9 cellular contexts compared by ENCODE assay signal in the genomic region with DNA sequence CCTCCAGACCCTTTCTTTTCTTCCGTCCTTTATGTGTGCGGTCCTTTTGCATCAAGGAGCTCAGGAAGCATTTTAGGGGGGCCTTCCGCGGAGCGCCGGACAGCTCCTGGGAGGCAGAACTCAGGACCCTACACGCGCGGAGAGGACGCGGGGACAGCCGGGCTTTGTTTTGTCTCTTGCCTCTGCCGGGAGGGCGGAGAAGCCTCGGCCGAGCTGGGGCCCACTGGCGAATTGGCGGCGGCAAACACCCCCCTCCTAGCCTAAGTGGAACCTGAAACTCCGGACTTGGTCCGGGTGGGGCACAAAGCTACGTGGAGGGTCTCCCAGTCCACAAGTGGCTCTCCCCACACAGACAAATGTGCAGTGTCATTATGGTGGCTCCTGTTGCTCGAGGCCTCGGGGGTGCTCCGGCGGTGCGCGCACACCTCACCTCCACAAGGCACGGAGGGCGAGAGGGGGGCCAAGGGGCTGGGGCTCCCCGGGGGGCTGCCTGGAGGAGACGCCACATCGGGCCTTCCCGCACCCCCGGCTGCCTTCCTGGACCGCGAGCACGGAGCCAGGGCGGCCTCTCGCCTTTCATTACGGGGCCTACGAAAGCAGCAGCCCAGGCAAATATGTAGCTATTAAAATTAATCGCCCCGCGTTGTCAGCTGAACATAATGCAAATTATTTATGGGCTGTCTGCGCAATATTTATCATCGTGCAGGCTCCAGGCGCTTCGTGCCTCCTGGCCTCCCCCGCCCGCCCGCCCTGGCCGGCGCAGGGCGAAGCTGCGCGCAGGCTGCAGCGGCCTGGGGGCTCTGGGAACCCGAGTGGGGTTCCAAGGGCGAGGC.
DNase-seq lines count a peak whose midpoint lies in the region; TF ChIP-seq lines count a peak whose summit lies in the region.
"Had no signal": no experiment of that assay in that cellular context is flagged by ENCODE, and none has a peak within 500 bp of the region (broad histone marks: within the 10 kb centered on the region; RNA-seq: fewer than 3 reads in every experiment).

No MANE protein-coding gene starts in this region.

- no peak for TF ChIP-seq CTCF in fibroblast of villous mesenchyme (IDR thresholded peaks at IDR 0.05; ENCODE audit: insufficient read depth, low read depth, low read length)

- no peaks in the 10 kb centered on the region for H3K9me3 ChIP-seq in SK-N-MC (ENCODE audit: low read depth, low read length)

- DNase-seq in NCI-H146 (lab: John Stamatoyannopoulos, UW) (peak; percentile 38), NCI-H146 treated with DMSO at 0.1 percent for 48 hours (lab: John Stamatoyannopoulos, UW; ENCODE audit: unreplicated experiment) (no peak), SK-N-MC (ENCODE audit: low read depth, low spot score) (no peak), fibroblast of villous mesenchyme (ENCODE audit: low read depth) (no peak), G401 (ENCODE audit: low spot score) (no peak), pons (ENCODE audit: low spot score) (no peak), Kasumi-1 (lab: John Stamatoyannopoulos, UW) (no peak)

- 0 out of 2 replicates have a peak overlapping the region, but pooled peaks have one; percentile 9 for H3K27ac ChIP-seq in SK-N-MC
- peak overlapping the region in 6 of 21 experiments; percentile 0 to 67 (median 34) for H3K27ac ChIP-seq in skin epidermis
- H3K27ac ChIP-seq: KMS-11 had no signal

- no peak overlapping the region for H3K9ac ChIP-seq in SK-N-MC (ENCODE audit: insufficient read length)
- H3K9ac ChIP-seq: KMS-11 had no signal

- no peaks in the 10 kb centered on the region for H3K36me3 ChIP-seq in SK-N-MC (ENCODE audit: insufficient read depth, low read length)

- in situ Hi-C loops in G401 (cut with HindIII; ENCODE audit: low sequenced_read_pairs): no loop called here

- H3K4me3 ChIP-seq in SK-N-MC (no peak overlapping the region), fibroblast of villous mesenchyme (ENCODE audit: low read depth, low read length) (peak overlapping the region; percentile 35), skin epidermis (peak overlapping the region in 5 of 7 experiments; percentile 9 to 34 (median 21))
